In genomic region chr19:17394891-17395415, GRCh38 we compare ENCODE assay signal across 6 cellular contexts.
DNase-seq lines count a peak whose midpoint lies in the region; ATAC-seq and TF ChIP-seq lines count a peak whose summit lies in the region.

No MANE protein-coding gene starts in this region.

- no peak for ATAC-seq in GM19023 (IDR thresholded peaks at IDR 0.05; ENCODE audit: unreplicated experiment)

- peak; percentile 20 for DNase-seq in NK-92 treated with Interleukin-12 subunit alpha and Interleukin-12 subunit beta, amount 100 ng/mL, for 24 hours (lab: John Stamatoyannopoulos, UW)
- DNase-seq in NK-92 (lab: John Stamatoyannopoulos, UW; ENCODE audit: unreplicated experiment) (no peak), foreskin fibroblast (peak in 1 of 2 donors; percentile 74)
- peak; percentile 63 for DNase-seq in activated CD4-positive, CD25-positive, alpha-beta regulatory T cell treated with anti-CD3 and anti-CD28 coated beads, Interleukin-2, amount 50 U/mL, for 72 hours
- peak; percentile 82 for DNase-seq in stimulated activated CD4-positive, alpha-beta T cell treated with anti-CD3 and anti-CD28 coated beads, Interleukin-4, amount 100 ng/mL, for 24 hours

- no peak overlapping the region for H3K4me3 ChIP-seq in foreskin fibroblast (ENCODE audit: low read depth in 1 of 2, low read length in 2 of 2)

- peak; percentile 58 for TF ChIP-seq CTCF in foreskin fibroblast (IDR thresholded peaks at IDR 0.05; ENCODE audit: low read depth, low read length)
